ENCODE assay signal across 1 cellular context in genomic region chr5:43514816-43515677, GRCh38.
TF ChIP-seq lines count a peak whose summit lies in the region.

Gene C5orf34 (minus strand): TSS chr5:43515148. CDS start chr5:43509339, 5,809 bp downstream.

TF ChIP-seq in H1, 55 proteins besides CTCF, POLR2A, EP300 and RAD21 (continued from another document):
- no peak for TF ChIP-seq CTBP2 (IDR thresholded peaks at IDR 0.05; ENCODE audit: borderline replicate concordance, insufficient read depth, insufficient read length, low read length)
- TF ChIP-seq CHD7 (IDR thresholded peaks at IDR 0.05; ENCODE audit: insufficient replicate concordance, low read length) = no peak
- peak; percentile 67 for TF ChIP-seq SP1 (IDR thresholded peaks at IDR 0.05; ENCODE audit: low read depth, low read length)
- peak; percentile 82 for TF ChIP-seq YY1 (IDR thresholded peaks at IDR 0.05; ENCODE audit: low read depth, low read length)
- TF ChIP-seq SP2 (IDR thresholded peaks at IDR 0.05; ENCODE audit: low read length) = peak; percentile 49
- no peak for TF ChIP-seq TCF12 (IDR thresholded peaks at IDR 0.05; ENCODE audit: low read depth, low read length)
- TF ChIP-seq HDAC2 (IDR thresholded peaks at IDR 0.05; ENCODE audit: borderline replicate concordance in 1 of 2, low read depth in 2 of 2, low read length in 2 of 2) = 0 out of 4 replicates have a peak, but pooled peaks of 1 of the 2 experiments have one; percentile 71
- no peak for TF ChIP-seq BCL11A (IDR thresholded peaks at IDR 0.05; ENCODE audit: low read depth in 2 of 2, low read length in 2 of 2)
- peak; percentile 23 for TF ChIP-seq KDM4A (IDR thresholded peaks at IDR 0.05; ENCODE audit: low read depth, low read length, severe bottlenecking)
- no peak for TF ChIP-seq ATF2 (IDR thresholded peaks at IDR 0.05; ENCODE audit: low read length)
- no peak for TF ChIP-seq SRF (IDR thresholded peaks at IDR 0.05; ENCODE audit: low read depth, low read length)
- TF ChIP-seq KDM1A (IDR thresholded peaks at IDR 0.05; ENCODE audit: borderline replicate concordance, low read length) = no peak
- TF ChIP-seq SIN3A (conservative IDR thresholded peaks at IDR 0.05 in 1 of 2, IDR thresholded peaks at IDR 0.05 in 1 of 2; ENCODE audit: low read depth in 1 of 2, low read length in 2 of 2) = peak; percentile 10 to 49; a peak in 1 of 4 replicates
- TF ChIP-seq SIX5 (IDR thresholded peaks at IDR 0.05; ENCODE audit: low read depth, low read length) = no peak
- TF ChIP-seq SAP30 (IDR thresholded peaks at IDR 0.05; ENCODE audit: insufficient read depth, insufficient replicate concordance, low read length) = peak; percentile 72
- TF ChIP-seq EGR1 (IDR thresholded peaks at IDR 0.05; ENCODE audit: borderline replicate concordance, low read depth, low read length) = no peak
- no peak for TF ChIP-seq BACH1 (IDR thresholded peaks at IDR 0.05; ENCODE audit: low read length)
- TF ChIP-seq RBBP5 (IDR thresholded peaks at IDR 0.05; ENCODE audit: borderline replicate concordance, low read depth, low read length) = no peak
- no peak for TF ChIP-seq USF2 (IDR thresholded peaks at IDR 0.05; ENCODE audit: low read length)
- TF ChIP-seq EZH2 (IDR thresholded peaks at IDR 0.05; ENCODE audit: low read depth, low read length, severe bottlenecking) = no peak
- TF ChIP-seq GABPA (IDR thresholded peaks at IDR 0.05; ENCODE audit: borderline replicate concordance, insufficient read depth, low read length) = peak; percentile 98
- no peak for TF ChIP-seq FOSL1 (IDR thresholded peaks at IDR 0.05; ENCODE audit: insufficient read depth, low read depth, low read length)
- no peak for TF ChIP-seq NRF1 (IDR thresholded peaks at IDR 0.05; ENCODE audit: low read depth, low read length)
- no peak for TF ChIP-seq JUND (IDR thresholded peaks at IDR 0.05; ENCODE audit: low read length)
- no peak for TF ChIP-seq CHD1 (IDR thresholded peaks at IDR 0.05; ENCODE audit: low read depth, low read length)
- peak; percentile 56 for TF ChIP-seq TAF7 (optimal IDR thresholded peaks at IDR 0.05; ENCODE audit: borderline replicate concordance, low read depth, low read length)
- peak; percentile 96 for TF ChIP-seq TAF1 (IDR thresholded peaks at IDR 0.05; ENCODE audit: low read depth, low read length)
- peak; percentile 77 for TF ChIP-seq PHF8 (conservative IDR thresholded peaks at IDR 0.05; ENCODE audit: low read depth, low read length)
- TF ChIP-seq E2F6 (IDR thresholded peaks at IDR 0.05) = no peak; the same call in 1 of the 2 replicates
- TF ChIP-seq JUN (IDR thresholded peaks at IDR 0.05; ENCODE audit: low read depth, low read length) = no peak
- TF ChIP-seq MAX (IDR thresholded peaks at IDR 0.05) = 0 out of 2 replicates have a peak, but pooled peaks have one; percentile 41
- TF ChIP-seq ASH2L (IDR thresholded peaks at IDR 0.05; ENCODE audit: low read length) = peak; percentile 95
- no peak for TF ChIP-seq RXRA (IDR thresholded peaks at IDR 0.05; ENCODE audit: insufficient read depth, low read depth, low read length)
- no peak for TF ChIP-seq CEBPB (IDR thresholded peaks at IDR 0.05; ENCODE audit: low read depth, low read length)
- TF ChIP-seq CREB1 (IDR thresholded peaks at IDR 0.05) = no peak
- no peak for TF ChIP-seq SP4 (IDR thresholded peaks at IDR 0.05; ENCODE audit: low read length)
- no peak for TF ChIP-seq BRCA1 (IDR thresholded peaks at IDR 0.05; ENCODE audit: low read depth, low read length)
- peak; percentile 86; the same call in 1 of the 2 replicates for TF ChIP-seq TBP (IDR thresholded peaks at IDR 0.05; ENCODE audit: low read depth, low read length)
- TF ChIP-seq CBX8 (IDR thresholded peaks at IDR 0.05; ENCODE audit: borderline replicate concordance, low read depth, low read length) = no peak
- no peak for TF ChIP-seq MAFK (IDR thresholded peaks at IDR 0.05; ENCODE audit: low read depth, low read length)
- no peak for TF ChIP-seq CBX5 (IDR thresholded peaks at IDR 0.05; ENCODE audit: low read depth, low read length)
- TF ChIP-seq NANOG (IDR thresholded peaks at IDR 0.05; ENCODE audit: insufficient read depth, low read depth, low read length, poor library complexity, severe bottlenecking) = no peak
- TF ChIP-seq TEAD4 (IDR thresholded peaks at IDR 0.05; ENCODE audit: low read depth, low read length) = no peak
- TF ChIP-seq ATF3 (IDR thresholded peaks at IDR 0.05; ENCODE audit: insufficient read depth, low read depth, low read length) = no peak
- no peak for TF ChIP-seq HDAC6 (IDR thresholded peaks at IDR 0.05; ENCODE audit: low read depth, low read length)
- TF ChIP-seq CHD2 (IDR thresholded peaks at IDR 0.05; ENCODE audit: low read length) = no peak
- TF ChIP-seq GTF2F1 (IDR thresholded peaks at IDR 0.05; ENCODE audit: borderline replicate concordance, low read depth, low read length) = 0 out of 2 replicates have a peak, but pooled peaks have one; percentile 14
- no peak for TF ChIP-seq POU5F1 (IDR thresholded peaks at IDR 0.05; ENCODE audit: low read depth, low read length)
- no peak for TF ChIP-seq RNF2 (IDR thresholded peaks at IDR 0.05; ENCODE audit: borderline replicate concordance, low read depth, low read length, missing control alignments, poor library complexity, severe bottlenecking)
